Comparison of ENCODE assay signal across 25 cellular contexts in genomic region chr11:60968223-60968622, GRCh38. TPM values are rescaled to one million over a fixed set of nuclear protein-coding genes. Genes with fewer than 3 reads are reported as not detected.
A peak's percentile ranks its signal among the peaks of the same experiment; 100 is the strongest.
DNase-seq lines count a peak whose midpoint lies in the region; ATAC-seq, FAIRE-seq and TF ChIP-seq lines count a peak whose summit lies in the region.
"Had no signal": no experiment of that assay in that cellular context is flagged by ENCODE, and none has a peak within 500 bp of the region (broad histone marks: within the 10 kb centered on the region; RNA-seq: fewer than 3 reads in every experiment).

No MANE protein-coding gene starts in this region.

- POLR2A ChIA-PET in HepG2 (lab: Yijun Ruan, JAX) (no interaction called here), OCI-LY7 (lab: Charles Lee) (interaction anchor here (0.7 to 1.1 kb wide), 3 partner anchors 50 to 320 kb away, joined by 3 to 4 read pairs (median 3); no protein-coding TSS in a partner anchor)

- intact Hi-C loops in HepG2 (cut with micrococcal nuclease; ENCODE audit: unreplicated experiment): no loop called here
- intact Hi-C loops in right lobe of liver (cut with DNase I): loop anchor here in 1 of 2 donors (10.0 kb wide), 1 partner anchor 167 kb away; no protein-coding TSS in a partner anchor
- intact Hi-C loops in OCI-LY7 (cut with micrococcal nuclease; ENCODE audit: unreplicated experiment): no loop called here

- H3K36me3 Mint-ChIP-seq in chondrocyte (ENCODE audit: low read depth): peaks cover 3% of the 10 kb centered on the region
- H3K36me3 Mint-ChIP-seq: CD14-positive monocyte had no signal

- H2AFZ ChIP-seq in HepG2 (ENCODE audit: low read length): no peak overlapping the region
- H2AFZ ChIP-seq in OCI-LY7 (ENCODE audit: low read length): no peak overlapping the region
- H2AFZ ChIP-seq: GM23338 had no signal

- no peak overlapping the region for H3K4me3 ChIP-seq in HepG2 (replicated peaks in 1 of 3; ENCODE audit: insufficient read depth in 1 of 3, low read depth in 2 of 3, low read length in 3 of 3)
- no peak overlapping the region for H3K4me3 ChIP-seq in right lobe of liver
- H3K4me3 ChIP-seq in OCI-LY7 (ENCODE audit: low read depth, low read length, poor library complexity, severe bottlenecking): no peak overlapping the region
- H3K4me3 ChIP-seq: A549; BLaER1 treated with 17β-estradiol and CSF1 and Interleukin-3, amounts not matched to agents 10 nM and 100 nM; GM12878; GM23338 had no signal

- H3K4me2 ChIP-seq in HepG2 (ENCODE audit: low read depth, low read length) (no peak overlapping the region), OCI-LY7 (ENCODE audit: low read length) (no peak overlapping the region)
- H3K4me2 ChIP-seq: A549; BLaER1 treated with 17β-estradiol and CSF1 and Interleukin-3, amounts not matched to agents 10 nM and 100 nM; GM23338 had no signal

- TF ChIP-seq RAD21 in HepG2 (CRISPR knock-in tag; IDR thresholded peaks at IDR 0.05): no peak

- TF ChIP-seq EP300 in HepG2 (IDR thresholded peaks at IDR 0.05; ENCODE audit: low read depth in 2 of 2, low read length in 2 of 2): no peak
- no peak for TF ChIP-seq EP300 in HepG2 (CRISPR knock-in tag; IDR thresholded peaks at IDR 0.05; ENCODE audit: borderline replicate concordance)

- TF ChIP-seq CTCF in HepG2 (CRISPR knock-in tag; IDR thresholded peaks at IDR 0.05) (no peak), right lobe of liver (IDR thresholded peaks at IDR 0.05) (no peak), OCI-LY7 (conservative IDR thresholded peaks at IDR 0.05; ENCODE audit: low read length) (0 out of 2 replicates have a peak, but pooled peaks have one; percentile 6), chondrocyte (IDR thresholded peaks at IDR 0.05) (peak; percentile 20)

- H3K79me2 ChIP-seq in HepG2 (ENCODE audit: insufficient read depth, low read length) (no peaks in the 10 kb centered on the region), OCI-LY7 (ENCODE audit: insufficient read depth, low read depth, low read length) (no peaks in the 10 kb centered on the region)

- H3K4me1 Mint-ChIP-seq in chondrocyte (ENCODE audit: low read depth): no peaks in the 10 kb centered on the region
- H3K4me1 Mint-ChIP-seq: GM23338, H9 had no signal

- CTCF ChIA-PET in HepG2 (lab: Yijun Ruan, JAX; ENCODE audit: low intra/inter-chr PET ratio, low total read pairs): no interaction called here
- CTCF ChIA-PET in OCI-LY7 (lab: Charles Lee; ENCODE audit: unreplicated experiment): no interaction called here

- BruUV-seq in HepG2 (replicated peaks; lab: Mats Ljungman, UMichigan): no TSS peak
- BruUV-seq in OCI-LY7 (replicated peaks; lab: Mats Ljungman, UMichigan): no TSS peak

- no peak overlapping the region for H3K27ac Mint-ChIP-seq in chondrocyte (ENCODE audit: unreplicated experiment)
- H3K27ac Mint-ChIP-seq: CD14-positive monocyte, GM23338, H9 had no signal

- TF ChIP-seq POLR2A in HepG2 (IDR thresholded peaks at IDR 0.05; ENCODE audit: insufficient read depth in 1 of 2, low read depth in 2 of 2, low read length in 2 of 2) (no peak), right lobe of liver (IDR thresholded peaks at IDR 0.05) (no peak)

- peaks cover 7 to 51% of the 10 kb centered on the region in 2 experiments; a peak in 4 of 5 replicates for H3K27me3 ChIP-seq in HepG2 (ENCODE audit: control insufficient read depth in 1 of 2, insufficient read depth in 2 of 2, low read length in 2 of 2)
- no peaks in the 10 kb centered on the region for H3K27me3 ChIP-seq in right lobe of liver
- H3K27me3 ChIP-seq: BE2C had no signal

- in situ Hi-C loops in HepG2 (cut with HindIII; ENCODE audit: extremely low pct_ligation_motif_present, low pct_unique_long_range_greater_than_20kb): no loop called here

- peaks cover 11% of the 10 kb centered on the region for H3K27me3 Mint-ChIP-seq in chondrocyte (ENCODE audit: low read depth)

- ATAC-seq in HepG2 (no peak), right lobe of liver (no peak)
- ATAC-seq: A549, GM12878, GM23338 had no signal

- no peaks in the 10 kb centered on the region for H3K9me3 ChIP-seq in HepG2 (ENCODE audit: low read length)
- H3K9me3 ChIP-seq in right lobe of liver: no peaks in the 10 kb centered on the region
- H3K9me3 ChIP-seq in OCI-LY7 (ENCODE audit: low read length): 0 out of 2 replicates have a peak, but pooled peaks cover 3% of the 10 kb centered on the region
- H3K9me3 ChIP-seq: BE2C had no signal

- WGBS in HepG2 (ENCODE audit: low lambda C conversion rate): 3% methylated on average over 1 of the region's 1 CpG
- WGBS in right lobe of liver (ENCODE audit: insufficient coverage, low coverage, low lambda C conversion rate, missing lambda C conversion rate): 33% methylated on average over 1 of the region's 1 CpG

- H3K4me3 Mint-ChIP-seq in chondrocyte (ENCODE audit: unreplicated experiment): no peak overlapping the region
- H3K4me3 Mint-ChIP-seq: CD14-positive monocyte, GM23338, H9 had no signal

- H3K9me3 Mint-ChIP-seq in chondrocyte (ENCODE audit: low read depth): peaks cover 6% of the 10 kb centered on the region

- H4K20me1 ChIP-seq in HepG2 (ENCODE audit: insufficient read depth, low read length): no peaks in the 10 kb centered on the region
- H4K20me1 ChIP-seq in OCI-LY7 (ENCODE audit: insufficient read depth, low read length): no peaks in the 10 kb centered on the region

- H3K9me2 ChIP-seq in OCI-LY7 (ENCODE audit: insufficient read depth, low read length): no peaks in the 10 kb centered on the region

- H3K27ac ChIP-seq in HepG2 (ENCODE audit: extremely low read length, insufficient read depth, low read length): no peak overlapping the region
- H3K27ac ChIP-seq in right lobe of liver: no peak overlapping the region
- no peak overlapping the region for H3K27ac ChIP-seq in OCI-LY7 (ENCODE audit: low read depth, low read length, poor library complexity, severe bottlenecking)
- H3K27ac ChIP-seq: A549; BLaER1 treated with 17β-estradiol and CSF1 and Interleukin-3, amounts not matched to agents 10 nM and 100 nM had no signal

- H3K36me3 ChIP-seq in HepG2 (replicated peaks in 1 of 2; ENCODE audit: control insufficient read depth in 1 of 2, insufficient read depth in 2 of 2, low read length in 2 of 2): no peaks in the 10 kb centered on the region
- H3K36me3 ChIP-seq in right lobe of liver: no peaks in the 10 kb centered on the region
- no peaks in the 10 kb centered on the region for H3K36me3 ChIP-seq in OCI-LY7 (ENCODE audit: insufficient read depth, low read length)
- H3K36me3 ChIP-seq: BE2C; BLaER1 treated with 17β-estradiol and CSF1 and Interleukin-3, amounts not matched to agents 10 nM and 100 nM had no signal

- H3K4me1 ChIP-seq in HepG2 (ENCODE audit: insufficient read depth, low read length): no peaks in the 10 kb centered on the region
- H3K4me1 ChIP-seq in right lobe of liver: no peaks in the 10 kb centered on the region
- H3K4me1 ChIP-seq in OCI-LY7 (ENCODE audit: insufficient read depth, low read length, poor library complexity, severe bottlenecking): no peaks in the 10 kb centered on the region
- H3K4me1 ChIP-seq: A549, BE2C had no signal

- H3K9ac ChIP-seq in HepG2 (ENCODE audit: insufficient read depth, low read depth, low read length): no peak overlapping the region
- H3K9ac ChIP-seq: BLaER1 treated with 17β-estradiol and CSF1 and Interleukin-3, amounts not matched to agents 10 nM and 100 nM had no signal

- FAIRE-seq in HepG2 (lab: Jason Lieb, UNC): no peak
- FAIRE-seq: A549, GM12878, GM19239 had no signal

- no peak for DNase-seq in HepG2 (ENCODE audit: low spot score)
- DNase-seq in right lobe of liver: no peak
- no peak for DNase-seq in OCI-LY7 (ENCODE audit: low spot score)
- DNase-seq in chondrocyte (ENCODE audit: low spot score): no peak
- no peak for DNase-seq in DMS153 treated with DMSO at 0.1 percent for 48 hours (lab: John Stamatoyannopoulos, UW; ENCODE audit: unreplicated experiment)
- no peak for DNase-seq in DMS114 treated with DMSO at 0.1 percent for 48 hours (lab: John Stamatoyannopoulos, UW; ENCODE audit: unreplicated experiment)
- DNase-seq: 8988T; ACHN; AML-193; BE2C; Calu3; CD4-positive, alpha-beta memory T cell; COR-L47; DMS153; DMS79; EL; GDM1; H9 had no signal

RNA-seq across cellular contexts. Expression of gene CD6, which starts 3.3 kb away (rescaled TPM):
- total RNA-seq in HepG2 (2016; rRNA removed; fragmentation: Illumina TruSeq; extraction: Trizol) (not detected in 2 replicates), right lobe of liver (1 to 10 TPM in 1 of 6 experiments, under 1 TPM in 5; 0.29 to 2.4 (median 0.52) TPM), OCI-LY7 (2022) (not detected in 2 replicates), chondrocyte (0.33 TPM in 1 of 3 replicates, not detected in the others)
- total RNA-seq in HepG2 (2016; cell fraction: cytosol; rRNA removed; fragmentation: Illumina TruSeq; extraction: Trizol; ENCODE audit: low read depth): not detected in 2 replicates
- total RNA-seq in HepG2 (2016; cell fraction: insoluble cytoplasmic fraction; rRNA removed; fragmentation: Illumina TruSeq; extraction: Trizol): not detected in 2 replicates
- not detected in 2 replicates for total RNA-seq in HepG2 (2016; cell fraction: membrane; rRNA removed; fragmentation: Illumina TruSeq; extraction: Trizol)
- total RNA-seq in HepG2 (2016; cell fraction: nucleus; rRNA removed; fragmentation: Illumina TruSeq; extraction: Trizol): not detected in 2 replicates
- not detected in 2 replicates for polyA plus RNA-seq in HepG2 (2011; rRNA removed)
- not detected in 2 replicates for polyA plus RNA-seq in HepG2 (2011; cell fraction: cytosol; rRNA removed)
- not detected in 2 replicates for polyA plus RNA-seq in HepG2 (2011; cell fraction: nucleus; rRNA removed)
- not detected in 2 replicates for polyA plus RNA-seq in HepG2 (2012)
- polyA plus RNA-seq in HepG2 (2016; cell fraction: cytosol; fragmentation: Illumina TruSeq; extraction: Trizol; ENCODE audit: low read depth): not detected in 2 replicates
- not detected in 2 replicates for polyA plus RNA-seq in HepG2 (2016; cell fraction: insoluble cytoplasmic fraction; fragmentation: Illumina TruSeq; extraction: Trizol; ENCODE audit: low read depth)
- polyA plus RNA-seq in HepG2 (2016; cell fraction: membrane; fragmentation: Illumina TruSeq; extraction: Trizol; ENCODE audit: low read depth): not detected in 2 replicates
- polyA plus RNA-seq in HepG2 (2016; cell fraction: nucleus; fragmentation: Illumina TruSeq; extraction: Trizol; ENCODE audit: insufficient read depth, low read depth): not detected in 2 replicates
- polyA minus RNA-seq in HepG2 (2011; rRNA and poly(A)+ RNA removed; ENCODE audit: low replicate concordance): not detected in 2 replicates
- not detected in 2 replicates for polyA minus RNA-seq in HepG2 (2011; cell fraction: cytosol; rRNA and poly(A)+ RNA removed)
- polyA minus RNA-seq in HepG2 (2011; cell fraction: nucleus; rRNA and poly(A)+ RNA removed): not detected in 2 replicates
- not detected in 2 replicates for total RNA-seq in OCI-LY7 (2014; rRNA removed; shearing (Covaris generic))
- total RNA-seq: H4, H9 had no signal
- polyA plus RNA-seq: GM23338 had no signal

RNA-seq across cellular contexts. Expression of gene SLC15A3, which starts 16.2 kb away (rescaled TPM):
- total RNA-seq in HepG2 (2016; rRNA removed; fragmentation: Illumina TruSeq; extraction: Trizol): 0.58 and 0.77 TPM in 2 replicates
- total RNA-seq in HepG2 (2016; cell fraction: cytosol; rRNA removed; fragmentation: Illumina TruSeq; extraction: Trizol; ENCODE audit: low read depth): 0.09 TPM in 1 of 2 replicates, not detected in the other
- total RNA-seq in HepG2 (2016; cell fraction: insoluble cytoplasmic fraction; rRNA removed; fragmentation: Illumina TruSeq; extraction: Trizol): 0.49 and 1.1 TPM in 2 replicates
- total RNA-seq in HepG2 (2016; cell fraction: membrane; rRNA removed; fragmentation: Illumina TruSeq; extraction: Trizol): 0.49 and 1.1 TPM in 2 replicates
- 1.8 and 2.8 TPM in 2 replicates for total RNA-seq in HepG2 (2016; cell fraction: nucleus; rRNA removed; fragmentation: Illumina TruSeq; extraction: Trizol)
- 0.45 and 1.1 TPM in 2 replicates for polyA plus RNA-seq in HepG2 (2011; rRNA removed)
- 0.23 and 0.60 TPM in 2 replicates for polyA plus RNA-seq in HepG2 (2011; cell fraction: cytosol; rRNA removed)
- 0.97 and 1.0 TPM in 2 replicates for polyA plus RNA-seq in HepG2 (2011; cell fraction: nucleus; rRNA removed)
- 0.27 TPM in 1 of 2 replicates, not detected in the other for polyA plus RNA-seq in HepG2 (2012)
- polyA plus RNA-seq in HepG2 (2016; cell fraction: cytosol; fragmentation: Illumina TruSeq; extraction: Trizol; ENCODE audit: low read depth): 0.18 and 0.51 TPM in 2 replicates
- 0.53 and 0.84 TPM in 2 replicates for polyA plus RNA-seq in HepG2 (2016; cell fraction: insoluble cytoplasmic fraction; fragmentation: Illumina TruSeq; extraction: Trizol; ENCODE audit: low read depth)
- 0.44 and 0.58 TPM in 2 replicates for polyA plus RNA-seq in HepG2 (2016; cell fraction: membrane; fragmentation: Illumina TruSeq; extraction: Trizol; ENCODE audit: low read depth)
- polyA plus RNA-seq in HepG2 (2016; cell fraction: nucleus; fragmentation: Illumina TruSeq; extraction: Trizol; ENCODE audit: insufficient read depth, low read depth): 1.3 TPM in 1 of 2 replicates, not detected in the other
- 1.4 and 4.0 TPM in 2 replicates for polyA minus RNA-seq in HepG2 (2011; rRNA and poly(A)+ RNA removed; ENCODE audit: low replicate concordance)
- 0.97 and 1.5 TPM in 2 replicates for polyA minus RNA-seq in HepG2 (2011; cell fraction: cytosol; rRNA and poly(A)+ RNA removed)
- polyA minus RNA-seq in HepG2 (2011; cell fraction: nucleus; rRNA and poly(A)+ RNA removed): 1.5 and 1.6 TPM in 2 replicates
- 10 to 100 TPM in 3 of 6 experiments, 1 to 10 TPM in 3; 7.2 to 22.2 (median 9.2) TPM for total RNA-seq in right lobe of liver
- 7.2 and 12.6 TPM in 2 replicates for total RNA-seq in OCI-LY7 (2014; rRNA removed; shearing (Covaris generic))
- total RNA-seq in OCI-LY7 (2022): 41.4 and 43.9 TPM in 2 replicates
- 0.54 to 1.6 TPM (median 0.62 TPM) in 3 replicates for total RNA-seq in chondrocyte
- polyA plus RNA-seq: A549 had no signal

RNA-seq across cellular contexts. Expression of gene TMEM132A, which starts 44.0 kb away (rescaled TPM):
- 8.4 and 32.9 TPM in 2 replicates for total RNA-seq in HepG2 (2016; rRNA removed; fragmentation: Illumina TruSeq; extraction: Trizol)
- 5.1 and 6.9 TPM in 2 replicates for total RNA-seq in HepG2 (2016; cell fraction: cytosol; rRNA removed; fragmentation: Illumina TruSeq; extraction: Trizol; ENCODE audit: low read depth)
- total RNA-seq in HepG2 (2016; cell fraction: insoluble cytoplasmic fraction; rRNA removed; fragmentation: Illumina TruSeq; extraction: Trizol): 6.9 and 31.8 TPM in 2 replicates
- total RNA-seq in HepG2 (2016; cell fraction: membrane; rRNA removed; fragmentation: Illumina TruSeq; extraction: Trizol): 11.9 and 13.4 TPM in 2 replicates
- total RNA-seq in HepG2 (2016; cell fraction: nucleus; rRNA removed; fragmentation: Illumina TruSeq; extraction: Trizol): 34.0 and 34.7 TPM in 2 replicates
- polyA plus RNA-seq in HepG2 (2011; rRNA removed): 11.1 and 22.7 TPM in 2 replicates
- polyA plus RNA-seq in HepG2 (2011; cell fraction: cytosol; rRNA removed): 16.2 and 18.8 TPM in 2 replicates
- 103 and 122 TPM in 2 replicates for polyA plus RNA-seq in HepG2 (2011; cell fraction: nucleus; rRNA removed)
- polyA plus RNA-seq in HepG2 (2012): 19.3 and 25.4 TPM in 2 replicates
- polyA plus RNA-seq in HepG2 (2016; cell fraction: cytosol; fragmentation: Illumina TruSeq; extraction: Trizol; ENCODE audit: low read depth): 3.3 and 4.8 TPM in 2 replicates
- 7.6 and 10.7 TPM in 2 replicates for polyA plus RNA-seq in HepG2 (2016; cell fraction: insoluble cytoplasmic fraction; fragmentation: Illumina TruSeq; extraction: Trizol; ENCODE audit: low read depth)
- polyA plus RNA-seq in HepG2 (2016; cell fraction: membrane; fragmentation: Illumina TruSeq; extraction: Trizol; ENCODE audit: low read depth): 8.3 and 10.4 TPM in 2 replicates
- 64.1 and 72.1 TPM in 2 replicates for polyA plus RNA-seq in HepG2 (2016; cell fraction: nucleus; fragmentation: Illumina TruSeq; extraction: Trizol; ENCODE audit: insufficient read depth, low read depth)
- polyA minus RNA-seq in HepG2 (2011; rRNA and poly(A)+ RNA removed; ENCODE audit: low replicate concordance): 19.8 and 31.0 TPM in 2 replicates
- 15.7 and 16.8 TPM in 2 replicates for polyA minus RNA-seq in HepG2 (2011; cell fraction: cytosol; rRNA and poly(A)+ RNA removed)
- polyA minus RNA-seq in HepG2 (2011; cell fraction: nucleus; rRNA and poly(A)+ RNA removed): 19.7 and 26.0 TPM in 2 replicates
- 1 to 10 TPM in 4 of 6 experiments, under 1 TPM in 2; 0.76 to 4.2 (median 1.7) TPM for total RNA-seq in right lobe of liver
- total RNA-seq in OCI-LY7 (2014; rRNA removed; shearing (Covaris generic)): 5.0 and 8.9 TPM in 2 replicates
- 5.5 and 7.5 TPM in 2 replicates for total RNA-seq in OCI-LY7 (2022)
- 41.3 to 72.0 TPM (median 69.8 TPM) in 3 replicates for total RNA-seq in chondrocyte
- polyA plus RNA-seq: CD4-positive, alpha-beta memory T cell had no signal

RNA-seq across cellular contexts. Expression of gene TMEM109, which starts 54.3 kb away (rescaled TPM):
- total RNA-seq in HepG2 (2016; rRNA removed; fragmentation: Illumina TruSeq; extraction: Trizol) (10.7 and 18.0 TPM in 2 replicates), right lobe of liver (10 to 100 TPM; 29.0 to 40.9 (median 34.1) TPM), OCI-LY7 (2022) (67.8 and 68.6 TPM in 2 replicates), chondrocyte (97.0 to 124 TPM (median 104 TPM) in 3 replicates)
- total RNA-seq in HepG2 (2016; cell fraction: cytosol; rRNA removed; fragmentation: Illumina TruSeq; extraction: Trizol; ENCODE audit: low read depth): 4.0 TPM in 2 replicates
- total RNA-seq in HepG2 (2016; cell fraction: insoluble cytoplasmic fraction; rRNA removed; fragmentation: Illumina TruSeq; extraction: Trizol): 10.2 and 18.3 TPM in 2 replicates
- 8.4 and 9.5 TPM in 2 replicates for total RNA-seq in HepG2 (2016; cell fraction: membrane; rRNA removed; fragmentation: Illumina TruSeq; extraction: Trizol)
- 14.1 and 14.6 TPM in 2 replicates for total RNA-seq in HepG2 (2016; cell fraction: nucleus; rRNA removed; fragmentation: Illumina TruSeq; extraction: Trizol)
- 7.7 and 12.2 TPM in 2 replicates for polyA plus RNA-seq in HepG2 (2011; rRNA removed)
- polyA plus RNA-seq in HepG2 (2011; cell fraction: cytosol; rRNA removed): 9.5 and 10.2 TPM in 2 replicates
- 5.5 and 8.4 TPM in 2 replicates for polyA plus RNA-seq in HepG2 (2011; cell fraction: nucleus; rRNA removed)
- polyA plus RNA-seq in HepG2 (2012): 12.8 and 19.4 TPM in 2 replicates
- 3.7 TPM in 2 replicates for polyA plus RNA-seq in HepG2 (2016; cell fraction: cytosol; fragmentation: Illumina TruSeq; extraction: Trizol; ENCODE audit: low read depth)
- 12.7 and 13.2 TPM in 2 replicates for polyA plus RNA-seq in HepG2 (2016; cell fraction: insoluble cytoplasmic fraction; fragmentation: Illumina TruSeq; extraction: Trizol; ENCODE audit: low read depth)
- polyA plus RNA-seq in HepG2 (2016; cell fraction: membrane; fragmentation: Illumina TruSeq; extraction: Trizol; ENCODE audit: low read depth): 8.3 and 10.0 TPM in 2 replicates
- 29.4 and 33.0 TPM in 2 replicates for polyA plus RNA-seq in HepG2 (2016; cell fraction: nucleus; fragmentation: Illumina TruSeq; extraction: Trizol; ENCODE audit: insufficient read depth, low read depth)
- 9.0 and 55.3 TPM in 2 replicates for polyA minus RNA-seq in HepG2 (2011; rRNA and poly(A)+ RNA removed; ENCODE audit: low replicate concordance)
- polyA minus RNA-seq in HepG2 (2011; cell fraction: cytosol; rRNA and poly(A)+ RNA removed): 5.5 and 9.1 TPM in 2 replicates
- polyA minus RNA-seq in HepG2 (2011; cell fraction: nucleus; rRNA and poly(A)+ RNA removed): 2.2 and 4.5 TPM in 2 replicates
- total RNA-seq in OCI-LY7 (2014; rRNA removed; shearing (Covaris generic)): 57.0 and 62.4 TPM in 2 replicates

Comparison
In these comparisons a context has a peak if more than half of its experiments do, and no peak if none do; other contexts are left out.
1. CTCF ChIP-seq: peak in OCI-LY7 (single experiment) and chondrocyte (single experiment); none in HepG2 (single experiment) and right lobe of liver (0 of 4).